ENCODE assay signal across 23 cellular contexts in the genomic region with DNA sequence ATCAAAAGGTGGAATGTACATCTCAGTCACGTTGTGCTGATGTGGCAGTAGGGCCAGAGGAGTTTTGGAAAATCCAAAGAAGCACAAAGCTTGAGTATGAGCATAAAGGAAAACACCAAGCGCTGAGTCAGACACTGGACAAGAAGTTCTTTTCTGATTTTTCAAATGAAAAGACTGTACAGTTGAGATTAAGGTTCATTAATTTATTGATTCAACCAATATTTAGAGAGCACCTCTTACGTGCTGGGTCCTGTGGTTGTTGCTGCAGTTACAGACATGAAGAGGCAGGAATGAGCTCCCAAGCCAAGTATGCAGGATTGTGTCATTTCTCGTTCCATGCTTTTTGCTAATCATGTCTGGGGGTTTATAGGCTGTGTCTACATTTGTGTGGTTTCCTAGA. TPM values are rescaled to one million over a fixed set of nuclear protein-coding genes. Genes with fewer than 3 reads are reported as not detected.
A peak's percentile ranks its signal among the peaks of the same experiment; 100 is the strongest.
DNase-seq lines count a peak whose midpoint lies in the region; ATAC-seq and TF ChIP-seq lines count a peak whose summit lies in the region.
"Had no signal": no experiment of that assay in that cellular context is flagged by ENCODE, and none has a peak within 500 bp of the region (broad histone marks: within the 10 kb centered on the region; RNA-seq: fewer than 3 reads in every experiment).

No MANE protein-coding gene starts in this region.

- no peaks in the 10 kb centered on the region for H3K9me3 ChIP-seq in skeletal muscle satellite cell (replicated peaks; ENCODE audit: low read length)
- no peaks in the 10 kb centered on the region for H3K9me3 ChIP-seq in naive thymus-derived CD4-positive, alpha-beta T cell (ENCODE audit: control insufficient read depth in 2 of 3, low read length in 3 of 3)
- H3K9me3 ChIP-seq: BLaER1, heart left ventricle, MG63, neutrophil had no signal

- no peak overlapping the region for H3K4me3 Mint-ChIP-seq in naive thymus-derived CD4-positive, alpha-beta T cell
- H3K4me3 Mint-ChIP-seq: activated CD4-positive, alpha-beta memory T cell treated with anti-CD3 and anti-CD28 coated beads for 36 hours; activated T-cell treated with anti-CD3 and anti-CD28 coated beads, Interleukin-2, amount 50 U/mL, for 24 hours; dendritic cell treated with granulocyte-macrophage colony-stimulating factor and Interleukin-4, amounts not matched to agents 40 ng/mL and 50 ng/mL, for 4 days had no signal

- no peaks in the 10 kb centered on the region for H3K9me3 Mint-ChIP-seq in naive thymus-derived CD4-positive, alpha-beta T cell
- H3K9me3 Mint-ChIP-seq: activated CD4-positive, alpha-beta memory T cell treated with anti-CD3 and anti-CD28 coated beads for 36 hours; activated T-cell treated with anti-CD3 and anti-CD28 coated beads, Interleukin-2, amount 50 U/mL, for 24 hours; dendritic cell treated with granulocyte-macrophage colony-stimulating factor and Interleukin-4, amounts not matched to agents 40 ng/mL and 50 ng/mL, for 4 days had no signal

- H3K36me3 ChIP-seq in skeletal muscle satellite cell (ENCODE audit: insufficient read depth, low read length) = no peaks in the 10 kb centered on the region
- H3K36me3 ChIP-seq in naive thymus-derived CD4-positive, alpha-beta T cell (ENCODE audit: control insufficient read depth in 2 of 3, insufficient read depth in 3 of 3, low read length in 3 of 3) = no peaks in the 10 kb centered on the region
- H3K36me3 ChIP-seq: BLaER1, heart left ventricle, MG63, neutrophil had no signal

- POLR2A ChIA-PET in naive thymus-derived CD4-positive, alpha-beta T cell (lab: Charles Lee) = no interaction called here

- peaks cover 13% of the 10 kb centered on the region for H3K4me1 ChIP-seq in skeletal muscle satellite cell (ENCODE audit: control insufficient read depth, insufficient read depth, low read length)
- no peaks in the 10 kb centered on the region for H3K4me1 ChIP-seq in naive thymus-derived CD4-positive, alpha-beta T cell (ENCODE audit: control insufficient read depth in 2 of 2, insufficient read depth in 2 of 2, low read length in 2 of 2)
- H3K4me1 ChIP-seq: heart left ventricle had no signal

- DNase-seq in GM13976 (ENCODE audit: low spot score) (no peak), astrocyte of the hippocampus (ENCODE audit: low read depth, low spot score) (peak; percentile 56), fibroblast of pulmonary artery (ENCODE audit: low read depth) (peak; percentile 18), dermis blood vessel endothelial cell (no peak)
- no peak for DNase-seq in naive thymus-derived CD4-positive, alpha-beta T cell
- DNase-seq: activated CD4-positive, alpha-beta memory T cell treated with anti-CD3 and anti-CD28 coated beads for 36 hours; activated naive CD4-positive, alpha-beta T cell treated with Interleukin-2 at 50 U/mL for 16 hours; activated T-cell treated with anti-CD3 and anti-CD28 coated beads, Interleukin-2, amount 50 U/mL, for 24 hours; GDM1; heart left ventricle; MG63; NCI-H1436 treated with DMSO at 0.1 percent for 48 hours; NCI-H2171 treated with DMSO at 0.1 percent for 48 hours; NCI-H748 treated with DMSO at 0.1 percent for 48 hours; SHP77 treated with DMSO at 0.1 percent for 48 hours; T-helper 1 cell had no signal

- H3K27me3 Mint-ChIP-seq in naive thymus-derived CD4-positive, alpha-beta T cell = no peaks in the 10 kb centered on the region
- H3K27me3 Mint-ChIP-seq: activated CD4-positive, alpha-beta memory T cell treated with anti-CD3 and anti-CD28 coated beads for 36 hours; activated T-cell treated with anti-CD3 and anti-CD28 coated beads, Interleukin-2, amount 50 U/mL, for 24 hours; dendritic cell treated with granulocyte-macrophage colony-stimulating factor and Interleukin-4, amounts not matched to agents 40 ng/mL and 50 ng/mL, for 4 days had no signal

- in situ Hi-C loops in GM13976 (cut with MboI; ENCODE audit: low sequenced_read_pairs, unreplicated experiment) = no loop called here

- peak overlapping the region; percentile 46 for H3K4me2 ChIP-seq in skeletal muscle satellite cell (ENCODE audit: low read length)
- H3K4me2 ChIP-seq: BLaER1 had no signal

- H3K27ac Mint-ChIP-seq in naive thymus-derived CD4-positive, alpha-beta T cell = no peak overlapping the region
- H3K27ac Mint-ChIP-seq: activated CD4-positive, alpha-beta memory T cell treated with anti-CD3 and anti-CD28 coated beads for 36 hours; activated T-cell treated with anti-CD3 and anti-CD28 coated beads, Interleukin-2, amount 50 U/mL, for 24 hours; dendritic cell treated with granulocyte-macrophage colony-stimulating factor and Interleukin-4, amounts not matched to agents 40 ng/mL and 50 ng/mL, for 4 days had no signal

- no peak overlapping the region for H3K4me3 ChIP-seq in fibroblast of pulmonary artery (replicated peaks; ENCODE audit: low read depth, low read length)
- H3K4me3 ChIP-seq in skeletal muscle satellite cell (ENCODE audit: low read length) = no peak overlapping the region
- H3K4me3 ChIP-seq in naive thymus-derived CD4-positive, alpha-beta T cell (ENCODE audit: low read length) = no peak overlapping the region
- H3K4me3 ChIP-seq: BLaER1, GM12878, heart left ventricle, MG63 had no signal

- H3K9ac ChIP-seq in skeletal muscle satellite cell (ENCODE audit: low read depth, low read length) = peak overlapping the region; percentile 18
- H3K9ac ChIP-seq: BLaER1 had no signal

- no peaks in the 10 kb centered on the region for H3K4me1 Mint-ChIP-seq in naive thymus-derived CD4-positive, alpha-beta T cell

- intact Hi-C loops in naive thymus-derived CD4-positive, alpha-beta T cell (cut with micrococcal nuclease) = no loop called here

- no peak overlapping the region for H3K27ac ChIP-seq in naive thymus-derived CD4-positive, alpha-beta T cell (ENCODE audit: low read depth, low read length)
- H3K27ac ChIP-seq: BLaER1, heart left ventricle, neutrophil, VCaP had no signal

- no peaks in the 10 kb centered on the region for H3K27me3 ChIP-seq in skeletal muscle satellite cell (ENCODE audit: control insufficient read depth, insufficient read depth, low read length)
- H3K27me3 ChIP-seq in naive thymus-derived CD4-positive, alpha-beta T cell (ENCODE audit: control insufficient read depth in 2 of 2, insufficient read depth in 2 of 2, low read length in 2 of 2) = no peaks in the 10 kb centered on the region
- H3K27me3 ChIP-seq: BLaER1, heart left ventricle, MG63, neutrophil had no signal

- TF ChIP-seq CTCF in GM13976 (IDR thresholded peaks at IDR 0.05; ENCODE audit: borderline replicate concordance, control extremely low read depth, extremely low read depth, insufficient read depth, missing control alignments) = peak; percentile 10
- no peak for TF ChIP-seq CTCF in fibroblast of pulmonary artery (IDR thresholded peaks at IDR 0.05; ENCODE audit: low read length, missing control alignments)

- ATAC-seq in HG03432 (IDR thresholded peaks at IDR 0.05; ENCODE audit: unreplicated experiment) = no peak
- no peak for ATAC-seq in naive thymus-derived CD4-positive, alpha-beta T cell
- ATAC-seq: GM12878, heart left ventricle had no signal

- no peaks in the 10 kb centered on the region for H3K36me3 Mint-ChIP-seq in naive thymus-derived CD4-positive, alpha-beta T cell
- H3K36me3 Mint-ChIP-seq: activated CD4-positive, alpha-beta memory T cell treated with anti-CD3 and anti-CD28 coated beads for 36 hours had no signal

- CTCF ChIA-PET in naive thymus-derived CD4-positive, alpha-beta T cell (lab: Charles Lee) = no interaction called here

RNA-seq across cellular contexts. Expression of gene APP, which starts 28.9 kb away (rescaled TPM):
- total RNA-seq in skeletal muscle satellite cell (2012; rRNA removed) = 261 and 279 TPM in 2 replicates
- total RNA-seq in dermis blood vessel endothelial cell = 1,370 and 1,419 TPM in 2 replicates
- total RNA-seq in naive thymus-derived CD4-positive, alpha-beta T cell = 10 to 100 TPM; 43.1 to 68.0 (median 56.2) TPM
- polyA plus RNA-seq in naive thymus-derived CD4-positive, alpha-beta T cell = 10 to 100 TPM; 19.8 to 24.8 TPM

Comparison
In these comparisons a context has a peak if more than half of its experiments do, and no peak if none do; other contexts are left out.
1. DNase-seq: peak in astrocyte of the hippocampus (single experiment) and fibroblast of pulmonary artery (single experiment); none in GM13976 (single experiment), dermis blood vessel endothelial cell (single experiment) and naive thymus-derived CD4-positive, alpha-beta T cell (0 of 9).
2. RNA of gene APP, which starts 28.9 kb away (total RNA-seq): 1,370 to 1,419 TPM in dermis blood vessel endothelial cell; 43.1 to 68.0 TPM in naive thymus-derived CD4-positive, alpha-beta T cell; every median in the first group is over 10 times any median in the second.